Comparison of ENCODE assay signal across 12 cellular contexts in the genomic region with DNA sequence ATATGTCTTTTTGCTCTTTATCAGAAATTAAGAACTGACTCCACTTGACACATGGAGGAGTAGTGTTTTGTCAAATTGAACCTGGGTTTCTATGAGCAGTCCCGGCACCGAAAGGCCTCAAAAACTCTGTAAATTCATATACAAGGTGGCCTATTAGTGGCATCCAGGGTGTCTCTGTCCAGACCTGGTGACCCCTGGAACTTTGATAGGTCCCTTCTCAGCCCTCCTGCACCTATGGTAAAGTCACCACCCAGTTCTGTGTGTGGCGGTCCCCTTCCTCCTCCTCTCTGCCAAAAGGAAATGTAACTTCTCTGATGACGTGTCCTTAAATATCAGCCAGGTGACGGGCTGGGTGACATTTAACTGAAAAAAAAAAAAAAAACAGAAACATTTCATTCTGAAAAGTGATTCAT.
DNase-seq lines count a peak whose midpoint lies in the region; ATAC-seq lines count a peak whose summit lies in the region.
"Had no signal": no experiment of that assay in that cellular context is flagged by ENCODE, and none has a peak within 500 bp of the region (broad histone marks: within the 10 kb centered on the region; RNA-seq: fewer than 3 reads in every experiment).

No MANE protein-coding gene starts in this region.

- DNase-seq in T-cell = peak in 32 of 34 experiments; percentile 10 to 56 (median 29)
- peak; percentile 44 for DNase-seq in activated T-cell treated with anti-CD3 and anti-CD28 coated beads for 24 hours (ENCODE audit: low read depth)
- no peak for DNase-seq in immature natural killer cell
- peak; percentile 59 for DNase-seq in stimulated activated naive B cell treated with anti-CD40 and anti-IgM and Interleukin-4, amounts not matched to agents 10 μg/mL and 1 μg/mL and 100 μg/mL, for 72 hours
- DNase-seq in DMS153 treated with DMSO at 0.1 percent for 48 hours (lab: John Stamatoyannopoulos, UW; ENCODE audit: unreplicated experiment) = no peak
- DNase-seq: DMS79 treated with DMSO at 0.1 percent for 48 hours, H7, mammary epithelial cell, uterus had no signal

- H3K4me1 Mint-ChIP-seq in T-cell (peaks cover 46 to 54% (median 51%) of the 10 kb centered on the region in 3 donors), immature natural killer cell (peaks cover 54 to 65% of the 10 kb centered on the region in 2 donors)
- peaks cover 40 to 68% of the 10 kb centered on the region in 2 donors for H3K4me1 Mint-ChIP-seq in stimulated activated naive B cell treated with anti-CD40 and anti-IgM and Interleukin-4, amounts not matched to agents 10 μg/mL and 1 μg/mL and 100 μg/mL, for 72 hours

- peak; percentile 55 to 63 (median 55) for ATAC-seq in T-cell (replicated peaks in 1 of 4)
- peak; percentile 71 to 76 for ATAC-seq in stimulated activated naive B cell treated with anti-CD40 and anti-IgM and Interleukin-4, amounts not matched to agents 10 μg/mL and 1 μg/mL and 100 μg/mL, for 72 hours (replicated peaks)
- no peak for ATAC-seq in GM19395 (IDR thresholded peaks at IDR 0.05; ENCODE audit: unreplicated experiment)
- ATAC-seq in HG02885 (IDR thresholded peaks at IDR 0.05; ENCODE audit: poor library complexity, unreplicated experiment) = no peak
- no peak for ATAC-seq in GM21528 (IDR thresholded peaks at IDR 0.05; ENCODE audit: low FRiP score, unreplicated experiment)

- CTCF ChIA-PET in T-cell (lab: Charles Lee) = no interaction called here

- H3K36me3 Mint-ChIP-seq in T-cell (no peaks in the 10 kb centered on the region), immature natural killer cell (no peaks in the 10 kb centered on the region)
- H3K36me3 Mint-ChIP-seq in stimulated activated naive B cell treated with anti-CD40 and anti-IgM and Interleukin-4, amounts not matched to agents 10 μg/mL and 1 μg/mL and 100 μg/mL, for 72 hours = peaks cover 7 to 9% of the 10 kb centered on the region in 2 donors

- peak overlapping the region; percentile 87 to 93 (median 88) for H3K4me3 Mint-ChIP-seq in T-cell
- peak overlapping the region in 2 of 5 donors; percentile 85 to 94 for H3K4me3 Mint-ChIP-seq in immature natural killer cell
- peak overlapping the region; percentile 66 to 95 for H3K4me3 Mint-ChIP-seq in stimulated activated naive B cell treated with anti-CD40 and anti-IgM and Interleukin-4, amounts not matched to agents 10 μg/mL and 1 μg/mL and 100 μg/mL, for 72 hours

- POLR2A ChIA-PET in T-cell (lab: Charles Lee) = no interaction called here

- H3K27me3 Mint-ChIP-seq in T-cell (no peaks in the 10 kb centered on the region), immature natural killer cell (ENCODE audit: low read depth in 3 of 3) (peaks cover 7 to 20% (median 13%) of the 10 kb centered on the region in 3 donors)
- no peaks in the 10 kb centered on the region for H3K27me3 Mint-ChIP-seq in stimulated activated naive B cell treated with anti-CD40 and anti-IgM and Interleukin-4, amounts not matched to agents 10 μg/mL and 1 μg/mL and 100 μg/mL, for 72 hours

- H3K9me3 Mint-ChIP-seq in T-cell = no peaks in the 10 kb centered on the region
- peaks cover 0 to 2% (median 0%) of the 10 kb centered on the region in 6 donors for H3K9me3 Mint-ChIP-seq in immature natural killer cell
- peaks cover 0 to 5% of the 10 kb centered on the region in 2 donors for H3K9me3 Mint-ChIP-seq in stimulated activated naive B cell treated with anti-CD40 and anti-IgM and Interleukin-4, amounts not matched to agents 10 μg/mL and 1 μg/mL and 100 μg/mL, for 72 hours

- H3K27ac Mint-ChIP-seq in T-cell = peak overlapping the region; percentile 96 to 97
- H3K27ac Mint-ChIP-seq in immature natural killer cell = peak overlapping the region in 4 of 6 donors; percentile 89 to 97 (median 91)
- peak overlapping the region; percentile 91 for H3K27ac Mint-ChIP-seq in stimulated activated naive B cell treated with anti-CD40 and anti-IgM and Interleukin-4, amounts not matched to agents 10 μg/mL and 1 μg/mL and 100 μg/mL, for 72 hours

Comparison
In these comparisons a context has a peak if more than half of its experiments do, and no peak if none do; other contexts are left out.
1. ATAC-seq: peak in T-cell (4 of 4) and stimulated activated naive B cell treated with anti-CD40 and anti-IgM and Interleukin-4, amounts not matched to agents 10 μg/mL and 1 μg/mL and 100 μg/mL, for 72 hours (2 of 2); none in GM19395 (single experiment), HG02885 (single experiment) and GM21528 (single experiment).
2. DNase-seq: peak in T-cell (32 of 34), activated T-cell treated with anti-CD3 and anti-CD28 coated beads for 24 hours (single experiment) and stimulated activated naive B cell treated with anti-CD40 and anti-IgM and Interleukin-4, amounts not matched to agents 10 μg/mL and 1 μg/mL and 100 μg/mL, for 72 hours (single experiment); none in immature natural killer cell (0 of 3) and DMS153 treated with DMSO at 0.1 percent for 48 hours (single experiment).
3. Peak in every context shown above with its lines, with median percentiles within 50 percentile points of each other: H3K27ac Mint-ChIP-seq.